2 cellular contexts compared by ENCODE assay signal in genomic region chr11:130858215-130858614, GRCh38.
TF ChIP-seq lines count a peak whose summit lies in the region.

No MANE protein-coding gene starts in this region.

TF ChIP-seq in K562, 482 proteins besides CTCF, POLR2A, EP300 and RAD21:
- TF ChIP-seq MEIS2 (IDR thresholded peaks at IDR 0.05; ENCODE audit: partially characterized antibody) (no peak), HSF4 (CRISPR knock-in tag; IDR thresholded peaks at IDR 0.05; ENCODE audit: borderline replicate concordance) (no peak), TRIM28 (IDR thresholded peaks at IDR 0.05) (no peak), POLR2AphosphoS2 (IDR thresholded peaks at IDR 0.05; ENCODE audit: low read length) (no peak), FOXP1 (CRISPR knock-in tag; IDR thresholded peaks at IDR 0.05) (no peak), ZNF24 (IDR thresholded peaks at IDR 0.05) (no peak), SAP30 (IDR thresholded peaks at IDR 0.05; ENCODE audit: borderline replicate concordance, insufficient read depth, low read depth, low read length, poor library complexity, severe bottlenecking) (no peak), ELF1 (tag; IDR thresholded peaks at IDR 0.05) (0 out of 2 replicates have a peak, but pooled peaks have one; percentile 21), NFRKB (IDR thresholded peaks at IDR 0.05; ENCODE audit: low read depth) (no peak), MAFG (tag; conservative IDR thresholded peaks at IDR 0.05) (peak; percentile 36; the same call in 1 of the 2 replicates), ZNF436 (CRISPR knock-in tag; IDR thresholded peaks at IDR 0.05) (no peak), NFE2 (IDR thresholded peaks at IDR 0.05; ENCODE audit: low read depth) (peak; percentile 27; the same call in 1 of the 2 replicates), RAD51 (IDR thresholded peaks at IDR 0.05; ENCODE audit: borderline replicate concordance, low read depth) (peak; percentile 59; the same call in 1 of the 2 replicates), XRCC4 (IDR thresholded peaks at IDR 0.05; ENCODE audit: extremely low read depth, insufficient read depth, insufficient read length) (no peak), MYC (IDR thresholded peaks at IDR 0.05; ENCODE audit: low read depth, low read length) (no peak), MYC (CRISPR knock-in tag; IDR thresholded peaks at IDR 0.05; ENCODE audit: borderline replicate concordance, low read depth) (no peak), ZNF316 (IDR thresholded peaks at IDR 0.05) (0 out of 2 replicates have a peak, but pooled peaks have one; percentile 45), SMARCC2 (IDR thresholded peaks at IDR 0.05; ENCODE audit: low read depth) (no peak), SRSF7 (optimal IDR thresholded peaks at IDR 0.05; ENCODE audit: low read depth, low read length) (no peak), USF2 (CRISPR knock-in tag; IDR thresholded peaks at IDR 0.05) (peak; percentile 65), AFF1 (IDR thresholded peaks at IDR 0.05; ENCODE audit: low read depth in 1 of 2, partially characterized antibody in 2 of 2) (no peak)

TF ChIP-seq in HepG2, 621 proteins besides CTCF, POLR2A, EP300 and RAD21:
- TF ChIP-seq ELF1 (CRISPR knock-in tag; IDR thresholded peaks at IDR 0.05) (no peak), NR3C1 (CRISPR knock-in tag; IDR thresholded peaks at IDR 0.05) (no peak), TIGD3 (CRISPR knock-in tag; IDR thresholded peaks at IDR 0.05; ENCODE audit: borderline replicate concordance) (no peak), ZNF275 (CRISPR knock-in tag; IDR thresholded peaks at IDR 0.05; ENCODE audit: borderline replicate concordance) (no peak), GATAD2A (CRISPR knock-in tag; IDR thresholded peaks at IDR 0.05) (no peak), NCOA5 (CRISPR knock-in tag; IDR thresholded peaks at IDR 0.05) (no peak), ZNF878 (CRISPR knock-in tag; IDR thresholded peaks at IDR 0.05) (no peak), ZNF562 (CRISPR knock-in tag; IDR thresholded peaks at IDR 0.05; ENCODE audit: borderline replicate concordance) (no peak), ZMYM2 (CRISPR knock-in tag; IDR thresholded peaks at IDR 0.05) (no peak), BRF2 (CRISPR knock-in tag; IDR thresholded peaks at IDR 0.05) (no peak)
